ENCODE assay signal across 28 cellular contexts in genomic region chr21:15986277-15986676, GRCh38.
DNase-seq lines count a peak whose midpoint lies in the region; ATAC-seq, FAIRE-seq and TF ChIP-seq lines count a peak whose summit lies in the region.
"Had no signal": no experiment of that assay in that cellular context is flagged by ENCODE, and none has a peak within 500 bp of the region (broad histone marks: within the 10 kb centered on the region; RNA-seq: fewer than 3 reads in every experiment).

No MANE protein-coding gene starts in this region.

- no peak overlapping the region for H3K9ac ChIP-seq in K562 (ENCODE audit: insufficient read depth in 1 of 2, low read depth in 2 of 2, low read length in 2 of 2)
- H3K9ac ChIP-seq: GM23248 had no signal

- H3K79me2 ChIP-seq in K562 (ENCODE audit: control insufficient read depth, insufficient read depth, low read length) = no peaks in the 10 kb centered on the region

- H3K27me3 ChIP-seq in K562 (ENCODE audit: control insufficient read depth in 2 of 2, insufficient read depth in 2 of 2, low read length in 2 of 2) = no peaks in the 10 kb centered on the region
- H3K27me3 ChIP-seq: right atrium auricular region, uterus had no signal

- no peaks in the 10 kb centered on the region for H3K36me3 ChIP-seq in K562 (ENCODE audit: control insufficient read depth, insufficient read depth, low read length)
- H3K36me3 ChIP-seq: right atrium auricular region, uterus had no signal

- in situ Hi-C loops in K562 (cut with MboI) = no loop called here

- no peaks in the 10 kb centered on the region for H4K20me1 ChIP-seq in K562 (replicated peaks; ENCODE audit: control insufficient read depth, insufficient read depth, low read length)

- peaks cover 5% of the 10 kb centered on the region for H3K36me3 Mint-ChIP-seq in mesothelial cell of epicardium
- no peaks in the 10 kb centered on the region for H3K36me3 Mint-ChIP-seq in effector memory CD8-positive, alpha-beta T cell (ENCODE audit: insufficient read depth)
- H3K36me3 Mint-ChIP-seq: activated naive CD4-positive, alpha-beta T cell treated with anti-CD3 and anti-CD28 coated beads, Interleukin-2, amount 10 ng/mL, durations not matched to agents 7 days and 5 days; CD14-positive monocyte had no signal

- H2AFZ ChIP-seq in K562 (ENCODE audit: low read depth, low read length) = no peak overlapping the region
- H2AFZ ChIP-seq: GM23248 had no signal

- TF ChIP-seq RAD21 in K562 (CRISPR knock-in tag; conservative IDR thresholded peaks at IDR 0.05 in 1 of 2, IDR thresholded peaks at IDR 0.05 in 1 of 2) = no peak

- POLR2A ChIA-PET in K562 (lab: Yijun Ruan, JAX) = no interaction called here

- no peaks in the 10 kb centered on the region for H3K9me3 ChIP-seq in K562 (replicated peaks; ENCODE audit: control insufficient read depth, insufficient read depth, low read depth, low read length)
- H3K9me3 ChIP-seq: right atrium auricular region, uterus had no signal

- DNase-seq in D341Med (ENCODE audit: low spot score) = peak; percentile 25
- peak; percentile 94 for DNase-seq in NCI-H82 (lab: John Stamatoyannopoulos, UW)
- no peak for DNase-seq in K562 (ENCODE audit: extremely low read depth in 1 of 4, low spot score in 3 of 4)
- DNase-seq in mesothelial cell of epicardium (ENCODE audit: low spot score in 2 of 2, unreplicated experiment in 2 of 2) = no peak
- DNase-seq in NOMO-1 treated with dmso at 0.1 percent for 144 hours (lab: John Stamatoyannopoulos, UW; ENCODE audit: unreplicated experiment) = no peak
- no peak for DNase-seq in activated CD4-positive, alpha-beta T cell treated with anti-CD3 and anti-CD28 coated beads for 48 hours
- DNase-seq in coronary artery (ENCODE audit: low spot score) = no peak
- DNase-seq in effector memory CD8-positive, alpha-beta T cell = no peak
- DNase-seq: ACHN; activated CD4-positive, alpha-beta T cell treated with anti-CD3 and anti-CD28 coated beads for 4 hours; activated naive CD4-positive, alpha-beta T cell treated with anti-CD3 and anti-CD28 coated beads, Interleukin-2, amount 10 ng/mL, durations not matched to agents 7 days and 5 days; activated T-cell treated with anti-CD3 and anti-CD28 coated beads, Interleukin-2, amount 50 U/mL, for 72 hours; aorta; cerebellar nuclear complex; DMS 273 treated with DMSO at 0.1 percent for 48 hours; erythroblast; foreskin melanocyte; GM23248; hypothalamus; islet precursor cell; mammary epithelial cell; NCI-H1417; NCI-H2081 treated with DMSO at 0.1 percent for 48 hours; NCI-H510A; SW 1271; uterus had no signal

- ATAC-seq in K562 = no peak
- ATAC-seq in effector memory CD8-positive, alpha-beta T cell (replicated peaks) = no peak
- ATAC-seq: activated T-cell treated with anti-CD3 and anti-CD28 coated beads, Interleukin-2, amount 50 U/mL, for 72 hours had no signal

- H3K4me1 Mint-ChIP-seq in mesothelial cell of epicardium = peaks cover 73% of the 10 kb centered on the region
- no peaks in the 10 kb centered on the region for H3K4me1 Mint-ChIP-seq in effector memory CD8-positive, alpha-beta T cell (ENCODE audit: low read depth in 2 of 2)
- H3K4me1 Mint-ChIP-seq: activated naive CD4-positive, alpha-beta T cell treated with anti-CD3 and anti-CD28 coated beads, Interleukin-2, amount 10 ng/mL, durations not matched to agents 7 days and 5 days; CD14-positive monocyte had no signal

- intact Hi-C loops in K562 (cut with micrococcal nuclease) = no loop called here

- TF ChIP-seq POLR2A in K562 (conservative IDR thresholded peaks at IDR 0.05) = no peak

- no peak overlapping the region for H3K4me2 ChIP-seq in K562 (ENCODE audit: insufficient read depth, low read length)

- H3K4me1 ChIP-seq in K562 (replicated peaks in 1 of 2; ENCODE audit: control insufficient read depth in 2 of 2, insufficient read depth in 2 of 2, low read length in 2 of 2) = no peaks in the 10 kb centered on the region
- H3K4me1 ChIP-seq: uterus had no signal

- H3K4me3 Mint-ChIP-seq in mesothelial cell of epicardium = no peak overlapping the region
- H3K4me3 Mint-ChIP-seq in effector memory CD8-positive, alpha-beta T cell = no peak overlapping the region
- H3K4me3 Mint-ChIP-seq: activated naive CD4-positive, alpha-beta T cell treated with anti-CD3 and anti-CD28 coated beads, Interleukin-2, amount 10 ng/mL, durations not matched to agents 7 days and 5 days; activated T-cell treated with anti-CD3 and anti-CD28 coated beads, Interleukin-2, amount 50 U/mL, for 72 hours; CD14-positive monocyte had no signal

- CTCF ChIA-PET in K562 (lab: Yijun Ruan, JAX; ENCODE audit: low intra/inter-chr PET ratio) = no interaction called here

- H3K9me1 ChIP-seq in K562 (ENCODE audit: control insufficient read depth, insufficient read depth, low read length) = no peaks in the 10 kb centered on the region

- peak overlapping the region; percentile 90 for H3K27ac Mint-ChIP-seq in mesothelial cell of epicardium
- H3K27ac Mint-ChIP-seq in effector memory CD8-positive, alpha-beta T cell = no peak overlapping the region
- H3K27ac Mint-ChIP-seq: activated naive CD4-positive, alpha-beta T cell treated with anti-CD3 and anti-CD28 coated beads, Interleukin-2, amount 10 ng/mL, durations not matched to agents 7 days and 5 days; activated T-cell treated with anti-CD3 and anti-CD28 coated beads, Interleukin-2, amount 50 U/mL, for 72 hours; CD14-positive monocyte had no signal

- no TSS peak for BruUV-seq in K562 (replicated peaks; lab: Mats Ljungman, UMichigan)

- TF ChIP-seq CTCF in K562 (IDR thresholded peaks at IDR 0.05 in 2 of 3, conservative IDR thresholded peaks at IDR 0.05 in 1 of 3; ENCODE audit: insufficient read depth in 2 of 3, low read depth in 1 of 3, low read length in 3 of 3) (no peak), mesothelial cell of epicardium (IDR thresholded peaks at IDR 0.05; ENCODE audit: unreplicated experiment) (no peak), coronary artery (IDR thresholded peaks at IDR 0.05) (no peak)

- peaks cover 3% of the 10 kb centered on the region for H3K9me3 Mint-ChIP-seq in mesothelial cell of epicardium
- H3K9me3 Mint-ChIP-seq in effector memory CD8-positive, alpha-beta T cell = no peaks in the 10 kb centered on the region
- H3K9me3 Mint-ChIP-seq: activated naive CD4-positive, alpha-beta T cell treated with anti-CD3 and anti-CD28 coated beads, Interleukin-2, amount 10 ng/mL, durations not matched to agents 7 days and 5 days; activated T-cell treated with anti-CD3 and anti-CD28 coated beads, Interleukin-2, amount 50 U/mL, for 72 hours had no signal

- H3K4me3 ChIP-seq in K562 (no peak overlapping the region), coronary artery (no peak overlapping the region)
- H3K4me3 ChIP-seq: GM23248, right atrium auricular region, uterus had no signal

- H3K27me3 Mint-ChIP-seq in mesothelial cell of epicardium (ENCODE audit: low read depth) = no peaks in the 10 kb centered on the region
- peaks cover 0 to 19% of the 10 kb centered on the region in 2 donors for H3K27me3 Mint-ChIP-seq in effector memory CD8-positive, alpha-beta T cell

- WGBS in K562 (ENCODE audit: insufficient coverage, low coverage, missing lambda C conversion rate) = 0% methylated on average over 1 of the region's 1 CpG

- TF ChIP-seq EP300 in K562 (IDR thresholded peaks at IDR 0.05; ENCODE audit: low read length) = no peak

- H3K27ac ChIP-seq in K562 (ENCODE audit: extremely low read depth, low read depth, low read length) = no peak overlapping the region
- no peak overlapping the region for H3K27ac ChIP-seq in coronary artery
- H3K27ac ChIP-seq: GM23248, right atrium auricular region, uterus had no signal

- FAIRE-seq in K562 (lab: Jason Lieb, UNC) = no peak

TF ChIP-seq in K562, 482 proteins besides CTCF, POLR2A, EP300 and RAD21:
- no peak for TF ChIP-seq PBX2 (CRISPR knock-in tag; IDR thresholded peaks at IDR 0.05; ENCODE audit: low read depth)
- TF ChIP-seq PBX2 (tag; conservative IDR thresholded peaks at IDR 0.05; ENCODE audit: low read depth) = peak; percentile 53; the same call in 1 of the 2 replicates
- no peak for TF ChIP-seq SNIP1 (IDR thresholded peaks at IDR 0.05; ENCODE audit: low read depth)

Comparison
In these comparisons a context has a peak if more than half of its experiments do, and no peak if none do; other contexts are left out.
1. DNase-seq: peak in D341Med (single experiment) and NCI-H82 (single experiment); none in K562 (0 of 4), mesothelial cell of epicardium (0 of 2), NOMO-1 treated with dmso at 0.1 percent for 144 hours (single experiment), activated CD4-positive, alpha-beta T cell treated with anti-CD3 and anti-CD28 coated beads for 48 hours (single experiment), coronary artery (single experiment) and effector memory CD8-positive, alpha-beta T cell (0 of 3).